ENCODE assay signal across 2 cellular contexts in genomic region chr20:46770330-46771194, GRCh38.
TF ChIP-seq lines count a peak whose summit lies in the region.

No MANE protein-coding gene starts in this region.

TF ChIP-seq in K562, 482 proteins besides CTCF, POLR2A, EP300 and RAD21 (continues in another document):
- no peak for TF ChIP-seq DLX4 (CRISPR knock-in tag; IDR thresholded peaks at IDR 0.05)
- TF ChIP-seq NFE2 (IDR thresholded peaks at IDR 0.05; ENCODE audit: low read depth): peak; percentile 35; the same call in 1 of the 2 replicates
- no peak for TF ChIP-seq MAX (CRISPR knock-in tag; IDR thresholded peaks at IDR 0.05)
- no peak for TF ChIP-seq GMEB1 (CRISPR knock-in tag; IDR thresholded peaks at IDR 0.05)
- TF ChIP-seq POLR3G (IDR thresholded peaks at IDR 0.05; ENCODE audit: extremely low read depth, insufficient read length, insufficient replicate concordance): no peak
- TF ChIP-seq CHAMP1 (IDR thresholded peaks at IDR 0.05): no peak
- no peak for TF ChIP-seq SREBF1 (IDR thresholded peaks at IDR 0.05; ENCODE audit: borderline replicate concordance, low read depth, low read length)
- TF ChIP-seq NRF1 (conservative IDR thresholded peaks at IDR 0.05 in 1 of 2, IDR thresholded peaks at IDR 0.05 in 1 of 2): peak; percentile 69 to 73
- TF ChIP-seq C11orf30 (IDR thresholded peaks at IDR 0.05; ENCODE audit: low read depth): peak; percentile 44; the same call in 1 of the 2 replicates
- TF ChIP-seq NELFE (IDR thresholded peaks at IDR 0.05; ENCODE audit: insufficient read depth, insufficient read length): no peak
- TF ChIP-seq MYNN (IDR thresholded peaks at IDR 0.05): no peak
- TF ChIP-seq MYNN (CRISPR knock-in tag; IDR thresholded peaks at IDR 0.05): no peak
- no peak for TF ChIP-seq ZKSCAN8 (CRISPR knock-in tag; IDR thresholded peaks at IDR 0.05)
- TF ChIP-seq RBM15 (IDR thresholded peaks at IDR 0.05; ENCODE audit: insufficient read depth, low read length): no peak
- TF ChIP-seq CAMTA2 (CRISPR knock-in tag; conservative IDR thresholded peaks at IDR 0.05): no peak
- peak; percentile 47 for TF ChIP-seq ZNF316 (IDR thresholded peaks at IDR 0.05)
- TF ChIP-seq KDM4B (IDR thresholded peaks at IDR 0.05; ENCODE audit: borderline replicate concordance in 2 of 2, low read depth in 1 of 2): no peak
- TF ChIP-seq ZFP30 (CRISPR knock-in tag; IDR thresholded peaks at IDR 0.05; ENCODE audit: borderline replicate concordance): no peak
- peak; percentile 82 for TF ChIP-seq PRDM10 (IDR thresholded peaks at IDR 0.05; ENCODE audit: partially characterized antibody)
- TF ChIP-seq GATAD2B (IDR thresholded peaks at IDR 0.05; ENCODE audit: borderline replicate concordance): no peak

TF ChIP-seq in GM23338, 12 proteins besides CTCF, POLR2A, EP300 and RAD21:
- TF ChIP-seq STAT1 (IDR thresholded peaks at IDR 0.05; ENCODE audit: unreplicated experiment) (no peak), CREB1 (CRISPR knock-in tag; IDR thresholded peaks at IDR 0.05; ENCODE audit: low read depth) (no peak), NANOG (IDR thresholded peaks at IDR 0.05; ENCODE audit: borderline replicate concordance) (no peak), JUNB (IDR thresholded peaks at IDR 0.05; ENCODE audit: unreplicated experiment) (no peak), ETS1 (IDR thresholded peaks at IDR 0.05) (no peak), ZNF331 (CRISPR knock-in tag; IDR thresholded peaks at IDR 0.05; ENCODE audit: low read depth) (no peak), EZH2phosphoT487 (IDR thresholded peaks at IDR 0.05; ENCODE audit: unreplicated experiment) (no peak), EZH2 (IDR thresholded peaks at IDR 0.05; ENCODE audit: low read depth, unreplicated experiment) (no peak), POLR2AphosphoS5 (IDR thresholded peaks at IDR 0.05; ENCODE audit: low read depth) (no peak), ZNF114 (CRISPR knock-in tag; IDR thresholded peaks at IDR 0.05) (no peak), REST (IDR thresholded peaks at IDR 0.05; ENCODE audit: unreplicated experiment) (no peak), ZNF462 (CRISPR knock-in tag; IDR thresholded peaks at IDR 0.05) (no peak)
TF ChIP-seq in GM23338: peak in this region for 0.
